ENCODE assay signal across 8 cellular contexts in genomic region chr3:111667621-111668239, GRCh38. TPM values are rescaled to one million over a fixed set of nuclear protein-coding genes. Genes with fewer than 3 reads are reported as not detected.
A peak's percentile ranks its signal among the peaks of the same experiment; 100 is the strongest.
DNase-seq lines count a peak whose midpoint lies in the region; ATAC-seq and TF ChIP-seq lines count a peak whose summit lies in the region.

No MANE protein-coding gene starts in this region.

- H3K9me3 Mint-ChIP-seq in CD8-positive, alpha-beta memory T cell, result peaks cover 5 to 9% (median 7%) of the 10 kb centered on the region in 5 donors
- peaks cover 2 to 7% (median 6%) of the 10 kb centered on the region in 3 donors for H3K9me3 Mint-ChIP-seq in IgD-negative memory B cell
- H3K9me3 Mint-ChIP-seq in activated CD8-positive, alpha-beta T cell treated with anti-CD3 and anti-CD28 coated beads, Interleukin-2, amount 10 ng/mL, durations not matched to agents 7 days and 5 days (ENCODE audit: insufficient read depth), result peaks cover 11% of the 10 kb centered on the region

- H3K4me3 Mint-ChIP-seq in CD8-positive, alpha-beta memory T cell, result peak overlapping the region; percentile 4 to 82 (median 60)
- H3K4me3 Mint-ChIP-seq in IgD-negative memory B cell, result peak overlapping the region; percentile 5 to 72 (median 65)
- H3K4me3 Mint-ChIP-seq in activated CD8-positive, alpha-beta T cell treated with anti-CD3 and anti-CD28 coated beads, Interleukin-2, amount 10 ng/mL, durations not matched to agents 7 days and 5 days, result peak overlapping the region; percentile 38

- no peak for TF ChIP-seq CTCF in fibroblast of pulmonary artery (IDR thresholded peaks at IDR 0.05; ENCODE audit: low read length, missing control alignments)

- peaks cover 52 to 76% (median 69%) of the 10 kb centered on the region in 3 donors for H3K4me1 Mint-ChIP-seq in CD8-positive, alpha-beta memory T cell
- H3K4me1 Mint-ChIP-seq in IgD-negative memory B cell, result peaks cover 13 to 24% (median 22%) of the 10 kb centered on the region in 3 donors
- peaks cover 71% of the 10 kb centered on the region for H3K4me1 Mint-ChIP-seq in activated CD8-positive, alpha-beta T cell treated with anti-CD3 and anti-CD28 coated beads, Interleukin-2, amount 10 ng/mL, durations not matched to agents 7 days and 5 days (ENCODE audit: low read depth)

- peak overlapping the region; percentile 74 to 99 (median 92) for H3K27ac Mint-ChIP-seq in CD8-positive, alpha-beta memory T cell
- H3K27ac Mint-ChIP-seq in IgD-negative memory B cell, result peak overlapping the region; percentile 37 to 96 (median 37)
- peak overlapping the region; percentile 93 for H3K27ac Mint-ChIP-seq in activated CD8-positive, alpha-beta T cell treated with anti-CD3 and anti-CD28 coated beads, Interleukin-2, amount 10 ng/mL, durations not matched to agents 7 days and 5 days

- peak; percentile 47 to 86 (median 85) for DNase-seq in CD8-positive, alpha-beta memory T cell
- DNase-seq in activated CD8-positive, alpha-beta T cell treated with anti-CD3 and anti-CD28 coated beads, Interleukin-2, amount 10 ng/mL, durations not matched to agents 7 days and 5 days, result peak; percentile 90
- DNase-seq in fibroblast of pulmonary artery (ENCODE audit: low read depth), result peak; percentile 50
- DNase-seq in stimulated activated CD4-positive, alpha-beta T cell treated with anti-CD3 and anti-CD28 coated beads, Interleukin-4, amount 100 ng/mL, for 24 hours, result peak; percentile 74
- DNase-seq in cerebellar cortex (ENCODE audit: low spot score), result no peak
- DNase-seq in middle frontal gyrus (ENCODE audit: extremely low spot score, low spot score), result no peak

- H3K27ac ChIP-seq in CD8-positive, alpha-beta memory T cell (ENCODE audit: low read depth, low read length), result peak overlapping the region; percentile 19

- peak; percentile 98 for ATAC-seq in GM21515 (IDR thresholded peaks at IDR 0.05; ENCODE audit: unreplicated experiment)
- peak; percentile 94 for ATAC-seq in activated CD8-positive, alpha-beta T cell treated with anti-CD3 and anti-CD28 coated beads, Interleukin-2, amount 10 ng/mL, durations not matched to agents 7 days and 5 days

- no peaks in the 10 kb centered on the region for H3K9me3 ChIP-seq in CD8-positive, alpha-beta memory T cell (ENCODE audit: low read length)

- H3K36me3 Mint-ChIP-seq in CD8-positive, alpha-beta memory T cell, result peaks cover 15 to 32% (median 22%) of the 10 kb centered on the region in 3 donors
- no peaks in the 10 kb centered on the region for H3K36me3 Mint-ChIP-seq in IgD-negative memory B cell
- peaks cover 58% of the 10 kb centered on the region for H3K36me3 Mint-ChIP-seq in activated CD8-positive, alpha-beta T cell treated with anti-CD3 and anti-CD28 coated beads, Interleukin-2, amount 10 ng/mL, durations not matched to agents 7 days and 5 days (ENCODE audit: low read depth)

- CTCF ChIA-PET in CD8-positive, alpha-beta memory T cell (lab: Charles Lee), result interaction anchor here (0.8 to 5.6 kb wide), 9 partner anchors 14 to 311 kb away, joined by 3 to 66 read pairs (median 7); partner anchors contain the start of gene ABHD10
- CTCF ChIA-PET in activated CD8-positive, alpha-beta T cell treated with anti-CD3 and anti-CD28 coated beads, Interleukin-2, amount 10 ng/mL, durations not matched to agents 7 days and 5 days (lab: Charles Lee), result interaction anchor here (0.7 to 3.9 kb wide), 15 partner anchors 10 to 346 kb away, joined by 3 to 47 read pairs (median 5); partner anchors contain the start of gene PHLDB2

- no peaks in the 10 kb centered on the region for H3K36me3 ChIP-seq in CD8-positive, alpha-beta memory T cell (ENCODE audit: insufficient read depth, low read length)

- peak overlapping the region; percentile 32 for H3K4me3 ChIP-seq in CD8-positive, alpha-beta memory T cell (ENCODE audit: low read length)
- H3K4me3 ChIP-seq in fibroblast of pulmonary artery (replicated peaks; ENCODE audit: low read depth, low read length), result no peak overlapping the region

- H3K27me3 Mint-ChIP-seq in CD8-positive, alpha-beta memory T cell, result no peaks in the 10 kb centered on the region
- no peaks in the 10 kb centered on the region for H3K27me3 Mint-ChIP-seq in IgD-negative memory B cell
- H3K27me3 Mint-ChIP-seq in activated CD8-positive, alpha-beta T cell treated with anti-CD3 and anti-CD28 coated beads, Interleukin-2, amount 10 ng/mL, durations not matched to agents 7 days and 5 days (ENCODE audit: low read depth), result no peaks in the 10 kb centered on the region

- no peaks in the 10 kb centered on the region for H3K27me3 ChIP-seq in CD8-positive, alpha-beta memory T cell (ENCODE audit: insufficient read depth, low read length, poor library complexity, severe bottlenecking)

- POLR2A ChIA-PET in CD8-positive, alpha-beta memory T cell (lab: Charles Lee), result interaction anchor here (0.6 to 1.2 kb wide), 4 partner anchors 9 to 1517 kb away, joined by 3 to 6 read pairs (median 3); no protein-coding TSS in a partner anchor
- POLR2A ChIA-PET in activated CD8-positive, alpha-beta T cell treated with anti-CD3 and anti-CD28 coated beads, Interleukin-2, amount 10 ng/mL, durations not matched to agents 7 days and 5 days (lab: Charles Lee), result interaction anchor here (0.9 to 2.9 kb wide), 5 partner anchors 9 to 311 kb away, joined by 3 to 7 read pairs (median 4); partner anchors contain the start of gene ABHD10

- peaks cover 50% of the 10 kb centered on the region for H3K4me1 ChIP-seq in CD8-positive, alpha-beta memory T cell (ENCODE audit: insufficient read depth, low read length)

RNA-seq across cellular contexts. Expression of gene PLCXD2, which starts 6.7 kb away (rescaled TPM):
- 10 to 100 TPM; 10.2 to 10.6 TPM for total RNA-seq in CD8-positive, alpha-beta memory T cell
- 2.8 TPM for polyA plus RNA-seq in CD8-positive, alpha-beta memory T cell
- polyA plus RNA-seq in IgD-negative memory B cell, result 1.1 TPM
- total RNA-seq in activated CD8-positive, alpha-beta T cell treated with anti-CD3 and anti-CD28 coated beads, Interleukin-2, amount 10 ng/mL, durations not matched to agents 7 days and 5 days, result 10 to 100 TPM; 14.5 to 16.2 TPM

Comparison
In these comparisons a context has a peak if more than half of its experiments do, and no peak if none do; other contexts are left out.
1. DNase-seq: peak in CD8-positive, alpha-beta memory T cell (5 of 5), activated CD8-positive, alpha-beta T cell treated with anti-CD3 and anti-CD28 coated beads, Interleukin-2, amount 10 ng/mL, durations not matched to agents 7 days and 5 days (single experiment), fibroblast of pulmonary artery (single experiment) and stimulated activated CD4-positive, alpha-beta T cell treated with anti-CD3 and anti-CD28 coated beads, Interleukin-4, amount 100 ng/mL, for 24 hours (single experiment); none in cerebellar cortex (single experiment) and middle frontal gyrus (single experiment).
2. H3K27ac Mint-ChIP-seq: peak in every context shown above with its lines; median percentile 93 in activated CD8-positive, alpha-beta T cell treated with anti-CD3 and anti-CD28 coated beads, Interleukin-2, amount 10 ng/mL, durations not matched to agents 7 days and 5 days; 92 in CD8-positive, alpha-beta memory T cell; 37 in IgD-negative memory B cell.
3. Peak in every context shown above with its lines, with median percentiles within 50 percentile points of each other: H3K4me3 Mint-ChIP-seq.